Comparison of ENCODE assay signal across 8 cellular contexts in the genomic region with DNA sequence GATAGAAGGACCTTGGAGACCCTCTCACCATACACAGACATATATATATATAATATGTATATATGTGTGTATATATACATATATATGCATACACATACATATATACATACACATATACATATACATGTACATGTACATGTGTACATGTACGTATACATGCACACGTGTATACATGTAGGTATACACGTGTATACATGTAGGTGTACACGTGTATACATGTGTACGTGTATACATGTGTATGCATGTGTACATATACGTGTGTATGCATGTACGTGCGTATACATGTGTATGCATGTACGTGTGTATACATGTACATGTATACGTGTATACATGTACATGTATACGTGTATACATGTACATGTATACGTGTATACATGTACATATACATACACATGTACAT. TPM values are rescaled to one million over a fixed set of nuclear protein-coding genes. Genes with fewer than 3 reads are reported as not detected.
"Had no signal": no experiment of that assay in that cellular context is flagged by ENCODE, and none has a peak within 500 bp of the region (broad histone marks: within the 10 kb centered on the region; RNA-seq: fewer than 3 reads in every experiment).

No MANE protein-coding gene starts in this region.

- FAIRE-seq: H54, K562 had no signal

- H3K9ac ChIP-seq: GM23248 had no signal

- H3K4me3 ChIP-seq: GM23248, K562 had no signal

- H2AFZ ChIP-seq: GM23248 had no signal

- ATAC-seq: K562 had no signal

- DNase-seq: GM23248, GOT3, H9, HCEC 1CT, IMR-90 had no signal

- H3K27ac ChIP-seq: GM23248 had no signal

RNA-seq across cellular contexts. Expression of a gene that starts 54.5 kb away (rescaled TPM):
- total RNA-seq: GM23248, HT-29, IMR-90, K562 had no signal
- polyA plus RNA-seq: GM23248, IMR-90, K562 had no signal
